ENCODE assay signal across 19 cellular contexts in the genomic region with DNA sequence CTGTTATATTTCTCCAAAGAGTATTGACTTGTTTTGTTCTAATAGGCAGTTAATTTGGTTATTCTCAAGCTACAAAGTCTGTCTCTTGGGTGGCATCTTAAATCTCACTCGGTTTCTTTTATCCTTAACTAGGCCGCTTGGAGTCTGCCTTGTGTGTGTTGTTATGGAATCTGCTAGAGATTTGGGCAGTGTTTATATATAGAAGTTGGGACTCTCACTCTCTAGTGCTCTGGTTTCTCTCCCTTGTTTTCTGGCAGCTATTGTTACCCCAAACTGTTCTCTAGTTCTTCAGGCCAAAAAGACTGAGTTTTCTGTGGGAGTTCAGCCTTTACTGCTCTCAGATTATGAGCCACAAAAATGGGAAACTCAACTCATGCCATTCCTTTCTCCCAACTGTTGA. TPM values are rescaled to one million over a fixed set of nuclear protein-coding genes. Genes with fewer than 3 reads are reported as not detected.
DNase-seq lines count a peak whose midpoint lies in the region; ATAC-seq, FAIRE-seq and TF ChIP-seq lines count a peak whose summit lies in the region.
"Had no signal": no experiment of that assay in that cellular context is flagged by ENCODE, and none has a peak within 500 bp of the region (broad histone marks: within the 10 kb centered on the region; RNA-seq: fewer than 3 reads in every experiment).

No MANE protein-coding gene starts in this region.

- CTCF ChIA-PET in activated CD8-positive, alpha-beta memory T cell treated with anti-CD3 and anti-CD28 coated beads, Interleukin-2, amount 10 ng/mL, durations not matched to agents 7 days and 5 days (lab: Charles Lee), result interaction anchor here (1.1 to 1.4 kb wide), 2 partner anchors 14 to 163 kb away, joined by 3 read pairs; no protein-coding TSS in a partner anchor
- CTCF ChIA-PET in CD4-positive, alpha-beta memory T cell (lab: Charles Lee; ENCODE audit: partially characterized antibody), result interaction anchor here (0.6 to 1.7 kb wide), 5 partner anchors 11 to 304 kb away, joined by 3 to 4 read pairs (median 3); no protein-coding TSS in a partner anchor

- H3K36me3 ChIP-seq in CD4-positive, alpha-beta memory T cell (ENCODE audit: insufficient read depth, low read length), result no peaks in the 10 kb centered on the region

- no peaks in the 10 kb centered on the region for H3K9me3 ChIP-seq in CD4-positive, alpha-beta memory T cell (ENCODE audit: control insufficient read depth in 1 of 2, low read length in 2 of 2)
- H3K9me3 ChIP-seq: left lung, Peyer's patch had no signal

- H3K27ac Mint-ChIP-seq in activated CD8-positive, alpha-beta memory T cell treated with anti-CD3 and anti-CD28 coated beads, Interleukin-2, amount 10 ng/mL, durations not matched to agents 7 days and 5 days, result peak overlapping the region; percentile 17
- H3K27ac Mint-ChIP-seq in CD4-positive, alpha-beta memory T cell, result peak overlapping the region; percentile 8 to 89 (median 67)
- peak overlapping the region; percentile 82 for H3K27ac Mint-ChIP-seq in activated T-helper 2 cell treated with anti-CD3 and anti-CD28 coated beads, Interferon-gamma antibody, Interleukin-2, Interleukin-4, amounts not matched to agents 10 μg/mL and 5 μg/mL and 100 μg/mL, durations not matched to agents 14 hours and 24 hours and 36 hours
- H3K27ac Mint-ChIP-seq in osteocyte (ENCODE audit: unreplicated experiment), result peak overlapping the region; percentile 23
- H3K27ac Mint-ChIP-seq: IgD-negative memory B cell had no signal

- H3K4me1 Mint-ChIP-seq in activated CD8-positive, alpha-beta memory T cell treated with anti-CD3 and anti-CD28 coated beads, Interleukin-2, amount 10 ng/mL, durations not matched to agents 7 days and 5 days, result peaks cover 44% of the 10 kb centered on the region
- H3K4me1 Mint-ChIP-seq in CD4-positive, alpha-beta memory T cell, result peaks cover 37 to 55% (median 44%) of the 10 kb centered on the region in 4 donors
- H3K4me1 Mint-ChIP-seq in activated T-helper 2 cell treated with anti-CD3 and anti-CD28 coated beads, Interferon-gamma antibody, Interleukin-2, Interleukin-4, amounts not matched to agents 10 μg/mL and 5 μg/mL and 100 μg/mL, durations not matched to agents 14 hours and 24 hours and 36 hours (ENCODE audit: low read depth), result peaks cover 41% of the 10 kb centered on the region
- peaks cover 7% of the 10 kb centered on the region for H3K4me1 Mint-ChIP-seq in osteocyte (ENCODE audit: unreplicated experiment)

- intact Hi-C loops in CD4-positive, alpha-beta memory T cell (cut with micrococcal nuclease), result no loop called here
- intact Hi-C loops in activated T-helper 2 cell treated with anti-CD3 and anti-CD28 coated beads, Interferon-gamma antibody, Interleukin-2, Interleukin-4, amounts not matched to agents 10 μg/mL and 5 μg/mL and 100 μg/mL, durations not matched to agents 14 hours and 24 hours and 36 hours (cut with micrococcal nuclease), result no loop called here

- H3K27me3 ChIP-seq in CD4-positive, alpha-beta memory T cell (ENCODE audit: insufficient read depth, low read length), result no peaks in the 10 kb centered on the region
- H3K27me3 ChIP-seq: left lung, Peyer's patch had no signal

- H3K27me3 Mint-ChIP-seq in activated CD8-positive, alpha-beta memory T cell treated with anti-CD3 and anti-CD28 coated beads, Interleukin-2, amount 10 ng/mL, durations not matched to agents 7 days and 5 days, result no peaks in the 10 kb centered on the region
- no peaks in the 10 kb centered on the region for H3K27me3 Mint-ChIP-seq in CD4-positive, alpha-beta memory T cell
- no peaks in the 10 kb centered on the region for H3K27me3 Mint-ChIP-seq in activated T-helper 2 cell treated with anti-CD3 and anti-CD28 coated beads, Interferon-gamma antibody, Interleukin-2, Interleukin-4, amounts not matched to agents 10 μg/mL and 5 μg/mL and 100 μg/mL, durations not matched to agents 14 hours and 24 hours and 36 hours (ENCODE audit: low read depth)
- no peaks in the 10 kb centered on the region for H3K27me3 Mint-ChIP-seq in osteocyte (ENCODE audit: unreplicated experiment)
- H3K27me3 Mint-ChIP-seq: IgD-negative memory B cell had no signal

- no peak overlapping the region for H3K4me3 ChIP-seq in CD4-positive, alpha-beta memory T cell (ENCODE audit: low read length in 2 of 2)
- H3K4me3 ChIP-seq: left lung, Peyer's patch had no signal

- POLR2A ChIA-PET in CD4-positive, alpha-beta memory T cell (lab: Charles Lee; ENCODE audit: partially characterized antibody), result interaction anchor here (2.2 to 7.0 kb wide), 2 partner anchors 11 to 101 kb away, joined by 9 to 49 read pairs; a partner anchor contains a TSS

- no peak for DNase-seq in activated CD8-positive, alpha-beta memory T cell treated with anti-CD3 and anti-CD28 coated beads, Interleukin-2, amount 10 ng/mL, durations not matched to agents 7 days and 5 days
- no peak for DNase-seq in activated CD8-positive, alpha-beta memory T cell treated with anti-CD3 and anti-CD28 coated beads for 24 hours
- DNase-seq in CD4-positive, alpha-beta memory T cell, result no peak
- no peak for DNase-seq in activated T-helper 2 cell treated with anti-CD3 and anti-CD28 coated beads, Interferon-gamma antibody, Interleukin-2, Interleukin-4, amounts not matched to agents 10 μg/mL and 5 μg/mL and 100 μg/mL, durations not matched to agents 14 hours and 24 hours and 36 hours (ENCODE audit: low spot score)
- DNase-seq in osteocyte (ENCODE audit: extremely low spot score, unreplicated experiment) (no peak), H54 (ENCODE audit: insufficient read length, low spot score) (no peak)
- DNase-seq: activated CD8-positive, alpha-beta memory T cell treated with anti-CD3 and anti-CD28 coated beads, Interleukin-2, amount 50 U/mL, for 4 hours; anterior cingulate cortex; foreskin fibroblast; left lung; NCI-H2081 treated with DMSO at 0.1 percent for 48 hours; NCI-H69; Peyer's patch had no signal

- no peak for TF ChIP-seq CTCF in osteocyte (IDR thresholded peaks at IDR 0.05)

- H3K9me3 Mint-ChIP-seq in activated CD8-positive, alpha-beta memory T cell treated with anti-CD3 and anti-CD28 coated beads, Interleukin-2, amount 10 ng/mL, durations not matched to agents 7 days and 5 days (ENCODE audit: low read depth), result no peaks in the 10 kb centered on the region
- no peaks in the 10 kb centered on the region for H3K9me3 Mint-ChIP-seq in CD4-positive, alpha-beta memory T cell
- H3K9me3 Mint-ChIP-seq in activated T-helper 2 cell treated with anti-CD3 and anti-CD28 coated beads, Interferon-gamma antibody, Interleukin-2, Interleukin-4, amounts not matched to agents 10 μg/mL and 5 μg/mL and 100 μg/mL, durations not matched to agents 14 hours and 24 hours and 36 hours, result no peaks in the 10 kb centered on the region
- peaks cover 4% of the 10 kb centered on the region for H3K9me3 Mint-ChIP-seq in osteocyte (ENCODE audit: unreplicated experiment)
- H3K9me3 Mint-ChIP-seq: IgD-negative memory B cell had no signal

- no peak for TF ChIP-seq POLR2A in H54 (IDR thresholded peaks at IDR 0.05; ENCODE audit: low read depth, low read length)

- peaks cover 25% of the 10 kb centered on the region for H3K36me3 Mint-ChIP-seq in activated CD8-positive, alpha-beta memory T cell treated with anti-CD3 and anti-CD28 coated beads, Interleukin-2, amount 10 ng/mL, durations not matched to agents 7 days and 5 days
- peaks cover 9 to 20% of the 10 kb centered on the region in 2 donors for H3K36me3 Mint-ChIP-seq in CD4-positive, alpha-beta memory T cell
- peaks cover 51% of the 10 kb centered on the region for H3K36me3 Mint-ChIP-seq in activated T-helper 2 cell treated with anti-CD3 and anti-CD28 coated beads, Interferon-gamma antibody, Interleukin-2, Interleukin-4, amounts not matched to agents 10 μg/mL and 5 μg/mL and 100 μg/mL, durations not matched to agents 14 hours and 24 hours and 36 hours (ENCODE audit: low read depth)
- H3K36me3 Mint-ChIP-seq in osteocyte (ENCODE audit: unreplicated experiment), result peaks cover 10% of the 10 kb centered on the region

- FAIRE-seq in H54 (lab: Jason Lieb, UNC), result no peak
- FAIRE-seq: endothelial cell of umbilical vein had no signal

- ATAC-seq in activated CD8-positive, alpha-beta memory T cell treated with anti-CD3 and anti-CD28 coated beads, Interleukin-2, amount 10 ng/mL, durations not matched to agents 7 days and 5 days, result no peak
- ATAC-seq in GM21619 (IDR thresholded peaks at IDR 0.05; ENCODE audit: unreplicated experiment), result no peak
- no peak for ATAC-seq in HG02678 (IDR thresholded peaks at IDR 0.05; ENCODE audit: unreplicated experiment)
- ATAC-seq: left lung had no signal

- peaks cover 59% of the 10 kb centered on the region for H3K4me1 ChIP-seq in CD4-positive, alpha-beta memory T cell (ENCODE audit: insufficient read depth, low read length)

- no peak overlapping the region for H3K27ac ChIP-seq in CD4-positive, alpha-beta memory T cell (ENCODE audit: low read depth, low read length)
- H3K27ac ChIP-seq: parathyroid adenoma, Peyer's patch, VCaP had no signal

- H3K4me3 Mint-ChIP-seq in activated CD8-positive, alpha-beta memory T cell treated with anti-CD3 and anti-CD28 coated beads, Interleukin-2, amount 10 ng/mL, durations not matched to agents 7 days and 5 days, result no peak overlapping the region
- H3K4me3 Mint-ChIP-seq in CD4-positive, alpha-beta memory T cell, result peak overlapping the region in 6 of 8 donors; percentile 11 to 59 (median 48)
- no peak overlapping the region for H3K4me3 Mint-ChIP-seq in activated T-helper 2 cell treated with anti-CD3 and anti-CD28 coated beads, Interferon-gamma antibody, Interleukin-2, Interleukin-4, amounts not matched to agents 10 μg/mL and 5 μg/mL and 100 μg/mL, durations not matched to agents 14 hours and 24 hours and 36 hours (ENCODE audit: low read depth)
- H3K4me3 Mint-ChIP-seq in osteocyte (ENCODE audit: unreplicated experiment), result no peak overlapping the region

RNA-seq across cellular contexts. Expression of a gene that starts 11.0 kb away (rescaled TPM):
- 100 to 1,000 TPM; 251 to 299 TPM for total RNA-seq in activated CD8-positive, alpha-beta memory T cell treated with anti-CD3 and anti-CD28 coated beads, Interleukin-2, amount 10 ng/mL, durations not matched to agents 7 days and 5 days
- 10 to 100 TPM; 84.6 to 86.2 TPM for total RNA-seq in CD4-positive, alpha-beta memory T cell
- 100 to 1,000 TPM; 329 to 413 TPM for polyA plus RNA-seq in CD4-positive, alpha-beta memory T cell
- total RNA-seq in activated T-helper 2 cell treated with anti-CD3 and anti-CD28 coated beads, Interferon-gamma antibody, Interleukin-2, Interleukin-4, amounts not matched to agents 10 μg/mL and 5 μg/mL and 100 μg/mL, durations not matched to agents 14 hours and 24 hours and 36 hours, result 396 and 397 TPM in 2 replicates
- total RNA-seq in osteocyte, result 137 and 146 TPM in 2 replicates

Comparison
In these comparisons a context has a peak if more than half of its experiments do, and no peak if none do; other contexts are left out.
1. H3K27ac Mint-ChIP-seq: peak in every context shown above with its lines; median percentile 82 in activated T-helper 2 cell treated with anti-CD3 and anti-CD28 coated beads, Interferon-gamma antibody, Interleukin-2, Interleukin-4, amounts not matched to agents 10 μg/mL and 5 μg/mL and 100 μg/mL, durations not matched to agents 14 hours and 24 hours and 36 hours; 67 in CD4-positive, alpha-beta memory T cell; 23 in osteocyte; 17 in activated CD8-positive, alpha-beta memory T cell treated with anti-CD3 and anti-CD28 coated beads, Interleukin-2, amount 10 ng/mL, durations not matched to agents 7 days and 5 days.
2. H3K4me3 Mint-ChIP-seq: peak in CD4-positive, alpha-beta memory T cell (6 of 8); none in activated CD8-positive, alpha-beta memory T cell treated with anti-CD3 and anti-CD28 coated beads, Interleukin-2, amount 10 ng/mL, durations not matched to agents 7 days and 5 days (single experiment), activated T-helper 2 cell treated with anti-CD3 and anti-CD28 coated beads, Interferon-gamma antibody, Interleukin-2, Interleukin-4, amounts not matched to agents 10 μg/mL and 5 μg/mL and 100 μg/mL, durations not matched to agents 14 hours and 24 hours and 36 hours (single experiment) and osteocyte (single experiment).